1 cellular context compared by ENCODE assay signal in the genomic region with DNA sequence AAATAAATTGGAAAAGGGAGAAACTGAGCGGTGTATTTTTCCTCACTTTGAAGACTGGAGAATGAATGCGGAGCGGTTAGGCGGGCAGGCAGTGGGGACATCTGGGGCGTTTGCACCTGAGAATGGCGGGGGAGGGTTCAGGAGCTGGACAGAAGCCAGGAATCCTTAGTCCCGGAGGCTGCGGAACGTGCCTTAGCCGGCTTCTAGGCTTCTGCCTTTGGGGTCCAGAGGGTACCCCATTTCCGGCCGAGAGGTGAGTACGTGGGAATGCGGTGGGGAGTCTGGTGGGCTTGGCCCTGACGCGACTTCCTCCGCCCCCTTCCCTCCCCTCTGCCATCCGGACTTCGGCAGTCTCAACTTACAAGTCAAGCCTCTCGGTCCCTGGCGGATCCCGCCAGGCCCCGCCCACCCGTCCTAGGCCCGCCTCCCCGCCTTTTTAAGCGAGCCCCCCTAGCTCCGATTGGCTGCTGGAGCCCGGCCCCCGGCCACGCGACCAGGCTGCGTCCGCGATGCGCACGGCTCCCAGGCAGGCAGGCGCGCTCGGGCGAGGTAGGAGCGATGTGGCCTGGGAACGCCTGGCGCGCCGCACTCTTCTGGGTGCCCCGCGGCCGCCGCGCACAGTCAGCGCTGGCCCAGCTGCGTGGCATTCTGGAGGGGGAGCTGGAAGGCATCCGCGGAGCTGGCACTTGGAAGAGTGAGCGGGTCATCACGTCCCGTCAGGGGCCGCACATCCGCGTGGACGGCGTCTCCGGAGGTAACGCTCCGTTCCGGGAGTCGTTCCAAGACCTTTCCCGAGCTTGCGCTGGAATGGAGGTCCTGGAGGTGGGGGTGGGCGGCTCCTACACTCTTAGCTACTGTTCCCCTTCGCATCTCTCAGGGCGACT.
TF ChIP-seq lines count a peak whose summit lies in the region.

TSS of gene GCAT (plus strand) at position 525 of the 884 bp plus-strand sequence. CDS start at position 559, 34 bp downstream.

TF ChIP-seq in SK-N-SH, 30 proteins besides CTCF, POLR2A, EP300 and RAD21 (continued from another document):
- 0 out of 2 replicates have a peak, but pooled peaks have one; percentile 8 for TF ChIP-seq REST (IDR thresholded peaks at IDR 0.05; ENCODE audit: low read depth, low read length)
- peak; percentile 65 for TF ChIP-seq NRF1 (IDR thresholded peaks at IDR 0.05; ENCODE audit: low read depth, low read length)
- peak; percentile 17; the same call in 1 of the 2 replicates for TF ChIP-seq TCF12 (IDR thresholded peaks at IDR 0.05)
- peak; percentile 30; the same call in 1 of the 2 replicates for TF ChIP-seq RCOR1 (IDR thresholded peaks at IDR 0.05; ENCODE audit: low read length)
- TF ChIP-seq TAF1 (IDR thresholded peaks at IDR 0.05; ENCODE audit: borderline replicate concordance, low read depth, low read length): 0 out of 2 replicates have a peak, but pooled peaks have one; percentile 52
- no peak for TF ChIP-seq RFX5 (IDR thresholded peaks at IDR 0.05; ENCODE audit: low read length)
- TF ChIP-seq SIN3A (IDR thresholded peaks at IDR 0.05; ENCODE audit: borderline replicate concordance, low read depth, low read length): peak; percentile 56; the same call in 1 of the 2 replicates
- peak; percentile 55 for TF ChIP-seq POLR2AphosphoS5 (IDR thresholded peaks at IDR 0.05; ENCODE audit: low read depth, low read length)
- no peak for TF ChIP-seq ZBTB33 (IDR thresholded peaks at IDR 0.05; ENCODE audit: borderline replicate concordance, low read depth)
- no peak for TF ChIP-seq MEF2A (IDR thresholded peaks at IDR 0.05; ENCODE audit: borderline replicate concordance, low read depth)
- TF ChIP-seq, protein P1, sequence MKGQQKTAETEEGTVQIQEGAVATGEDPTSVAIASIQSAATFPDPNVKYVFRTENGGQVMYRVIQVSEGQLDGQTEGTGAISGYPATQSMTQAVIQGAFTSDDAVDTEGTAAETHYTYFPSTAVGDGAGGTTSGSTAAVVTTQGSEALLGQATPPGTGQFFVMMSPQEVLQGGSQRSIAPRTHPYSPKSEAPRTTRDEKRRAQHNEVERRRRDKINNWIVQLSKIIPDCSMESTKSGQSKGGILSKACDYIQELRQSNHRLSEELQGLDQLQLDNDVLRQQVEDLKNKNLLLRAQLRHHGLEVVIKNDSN (IDR thresholded peaks at IDR 0.05; ENCODE audit: borderline replicate concordance, low read depth): peak; percentile 76; the same call in 1 of the 2 replicates
- TF ChIP-seq MXI1 (IDR thresholded peaks at IDR 0.05; ENCODE audit: low read depth, low read length): peak; percentile 94
- peak; percentile 17; the same call in 1 of the 2 replicates for TF ChIP-seq IRF3 (IDR thresholded peaks at IDR 0.05; ENCODE audit: low read depth, low read length)
- peak; percentile 53; the same call in 1 of the 2 replicates for TF ChIP-seq NFIC (IDR thresholded peaks at IDR 0.05; ENCODE audit: borderline replicate concordance)
- peak; percentile 46 for TF ChIP-seq CHD2 (IDR thresholded peaks at IDR 0.05; ENCODE audit: low read length, partially characterized antibody)
- no peak for TF ChIP-seq GABPA (IDR thresholded peaks at IDR 0.05; ENCODE audit: low read depth)
- TF ChIP-seq, protein P2, sequence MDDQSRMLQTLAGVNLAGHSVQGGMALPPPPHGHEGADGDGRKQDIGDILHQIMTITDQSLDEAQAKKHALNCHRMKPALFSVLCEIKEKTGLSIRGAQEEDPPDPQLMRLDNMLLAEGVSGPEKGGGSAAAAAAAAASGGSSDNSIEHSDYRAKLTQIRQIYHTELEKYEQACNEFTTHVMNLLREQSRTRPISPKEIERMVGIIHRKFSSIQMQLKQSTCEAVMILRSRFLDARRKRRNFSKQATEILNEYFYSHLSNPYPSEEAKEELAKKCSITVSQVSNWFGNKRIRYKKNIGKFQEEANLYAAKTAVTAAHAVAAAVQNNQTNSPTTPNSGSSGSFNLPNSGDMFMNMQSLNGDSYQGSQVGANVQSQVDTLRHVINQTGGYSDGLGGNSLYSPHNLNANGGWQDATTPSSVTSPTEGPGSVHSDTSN (IDR thresholded peaks at IDR 0.05): peak; percentile 16; the same call in 1 of the 2 replicates
- TF ChIP-seq TEAD4 (IDR thresholded peaks at IDR 0.05; ENCODE audit: borderline replicate concordance, insufficient read depth): no peak
